Comparison of ENCODE assay signal across 1 cellular context in genomic region chr3:101676765-101677435, GRCh38.
TF ChIP-seq lines count a peak whose summit lies in the region.

Gene ZBTB11 (minus strand): TSS chr3:101677132. CDS start chr3:101676914, 218 bp downstream.

TF ChIP-seq in K562, 482 proteins besides CTCF, POLR2A, EP300 and RAD21 (continued from another document):
- TF ChIP-seq YY1 (IDR thresholded peaks at IDR 0.05; ENCODE audit: borderline replicate concordance in 1 of 3, control insufficient read depth in 1 of 3, extremely low read depth in 1 of 3, insufficient read depth in 3 of 3, insufficient read length in 1 of 3, insufficient replicate concordance in 2 of 3, low read depth in 1 of 3, low read length in 2 of 3): peak; percentile 95 to 99 (median 99)
- TF ChIP-seq MAX (CRISPR knock-in tag; IDR thresholded peaks at IDR 0.05): 0 out of 2 replicates have a peak, but pooled peaks have one; percentile 21
- peak in 1 of 2 experiments; percentile 54; a peak in 2 of 4 replicates for TF ChIP-seq TBL1XR1 (IDR thresholded peaks at IDR 0.05; ENCODE audit: low read length in 2 of 2)
- no peak for TF ChIP-seq ZNF184 (CRISPR knock-in tag; IDR thresholded peaks at IDR 0.05)
- no peak for TF ChIP-seq E4F1 (CRISPR knock-in tag; IDR thresholded peaks at IDR 0.05; ENCODE audit: borderline replicate concordance)
- no peak for TF ChIP-seq NUFIP1 (IDR thresholded peaks at IDR 0.05; ENCODE audit: partially characterized antibody)
- peak in 1 of 2 experiments; percentile 19; a peak in 1 of 4 replicates for TF ChIP-seq NRF1 (conservative IDR thresholded peaks at IDR 0.05 in 1 of 2, IDR thresholded peaks at IDR 0.05 in 1 of 2)
- TF ChIP-seq RFX1 (IDR thresholded peaks at IDR 0.05): peak; percentile 52
- TF ChIP-seq IRF9 (tag; IDR thresholded peaks at IDR 0.05): no peak
- peak; percentile 75 for TF ChIP-seq TEAD4 (IDR thresholded peaks at IDR 0.05; ENCODE audit: low read length)
- TF ChIP-seq TEAD4 (CRISPR knock-in tag; IDR thresholded peaks at IDR 0.05; ENCODE audit: borderline replicate concordance): no peak
- TF ChIP-seq SOX6 (IDR thresholded peaks at IDR 0.05): no peak
- peak; percentile 52; the same call in 1 of the 2 replicates for TF ChIP-seq PHF8 (IDR thresholded peaks at IDR 0.05; ENCODE audit: borderline replicate concordance, low read length)
- no peak for TF ChIP-seq RFX7 (CRISPR knock-in tag; IDR thresholded peaks at IDR 0.05)
- no peak for TF ChIP-seq ELF4 (CRISPR knock-in tag; IDR thresholded peaks at IDR 0.05)
- peak in 1 of 2 experiments; percentile 65; a peak in 2 of 4 replicates for TF ChIP-seq SIN3A (IDR thresholded peaks at IDR 0.05; ENCODE audit: borderline replicate concordance in 2 of 2, control insufficient read depth in 1 of 2, low read depth in 2 of 2, low read length in 2 of 2)
- TF ChIP-seq E2F5 (CRISPR knock-in tag; IDR thresholded peaks at IDR 0.05): no peak
- TF ChIP-seq RHOXF2B (CRISPR knock-in tag; conservative IDR thresholded peaks at IDR 0.05): no peak
- TF ChIP-seq NCOR1 (IDR thresholded peaks at IDR 0.05): no peak; the same call in 1 of the 2 replicates
- peak; percentile 68; the same call in 1 of the 2 replicates for TF ChIP-seq MBD2 (IDR thresholded peaks at IDR 0.05; ENCODE audit: borderline replicate concordance, low read depth)
